Comparison of ENCODE assay signal across 17 cellular contexts in genomic region chr15:62539236-62539635, GRCh38.
DNase-seq lines count a peak whose midpoint lies in the region; ATAC-seq and TF ChIP-seq lines count a peak whose summit lies in the region.
"Had no signal": no experiment of that assay in that cellular context is flagged by ENCODE, and none has a peak within 500 bp of the region (broad histone marks: within the 10 kb centered on the region; RNA-seq: fewer than 3 reads in every experiment).

No MANE protein-coding gene starts in this region.

- H3K4me2 ChIP-seq in osteoblast (ENCODE audit: insufficient read depth, low read length), result no peak overlapping the region
- H3K4me2 ChIP-seq in mammary epithelial cell (ENCODE audit: insufficient read depth, low read depth, low read length), result no peak overlapping the region
- H3K4me2 ChIP-seq: GM23338 had no signal

- H3K27ac ChIP-seq in VCaP (peak overlapping the region; percentile 29; the same call in 1 of the 2 replicates), colonic mucosa (no peak overlapping the region), osteoblast (ENCODE audit: low read depth, low read length) (no peak overlapping the region), mammary epithelial cell (ENCODE audit: insufficient read depth, low read depth, low read length) (no peak overlapping the region)

- WGBS in mammary epithelial cell (ENCODE audit: low coverage, missing lambda C conversion rate), result 100% methylated on average over 1 of the region's 1 CpG

- H3K36me3 ChIP-seq in colonic mucosa (no peaks in the 10 kb centered on the region), mucosa of descending colon (ENCODE audit: low read depth) (no peaks in the 10 kb centered on the region), osteoblast (ENCODE audit: insufficient read depth, low read length) (no peaks in the 10 kb centered on the region), mammary epithelial cell (ENCODE audit: insufficient read depth, low read length) (no peaks in the 10 kb centered on the region)

- intact Hi-C loops in colonic mucosa (cut with DNase I) (loop anchor here (5.0 kb wide), 1 partner anchor 203 kb away; no protein-coding TSS in a partner anchor), mucosa of descending colon (cut with DNase I, micrococcal nuclease) (no loop called here), mammary epithelial cell (cut with micrococcal nuclease) (no loop called here)

- H3K27me3 ChIP-seq in colonic mucosa (no peaks in the 10 kb centered on the region), osteoblast (ENCODE audit: insufficient read depth, low read length) (no peaks in the 10 kb centered on the region), mammary epithelial cell (ENCODE audit: insufficient read depth, low read length) (no peaks in the 10 kb centered on the region)

- H3K4me1 ChIP-seq in colonic mucosa, result no peaks in the 10 kb centered on the region
- H3K4me1 ChIP-seq in mucosa of descending colon (ENCODE audit: low read depth), result peaks cover 6% of the 10 kb centered on the region
- H3K4me1 ChIP-seq in osteoblast (ENCODE audit: insufficient read depth, low read length), result no peaks in the 10 kb centered on the region
- H3K4me1 ChIP-seq in mammary epithelial cell (ENCODE audit: insufficient read depth, low read length), result no peaks in the 10 kb centered on the region

- no peaks in the 10 kb centered on the region for H3K79me2 ChIP-seq in osteoblast (ENCODE audit: insufficient read depth, low read length)
- no peaks in the 10 kb centered on the region for H3K79me2 ChIP-seq in mammary epithelial cell (ENCODE audit: insufficient read depth, low read length)

- H4K20me1 ChIP-seq in osteoblast (ENCODE audit: insufficient read depth, low read length) (no peaks in the 10 kb centered on the region), mammary epithelial cell (ENCODE audit: insufficient read depth, low read length) (no peaks in the 10 kb centered on the region)

- in situ Hi-C loops in mammary epithelial cell (cut with MboI; ENCODE audit: low sequenced_read_pairs in 2 of 2), result no loop called here

- TF ChIP-seq CTCF in VCaP (conservative IDR thresholded peaks at IDR 0.05) (no peak; the same call in 1 of the 2 replicates), colonic mucosa (IDR thresholded peaks at IDR 0.05) (no peak), mucosa of descending colon (IDR thresholded peaks at IDR 0.05) (no peak), osteoblast (IDR thresholded peaks at IDR 0.05; ENCODE audit: extremely low read depth, low read depth, low read length) (no peak), mammary epithelial cell (conservative IDR thresholded peaks at IDR 0.05 in 1 of 2, IDR thresholded peaks at IDR 0.05 in 1 of 2; ENCODE audit: extremely low read depth in 1 of 2, insufficient read depth in 1 of 2, low read depth in 1 of 2, low read length in 2 of 2) (no peak)

- DNase-seq in colonic mucosa, result peak; percentile 22
- DNase-seq in mucosa of descending colon, result peak in 1 of 3 donors; percentile 65
- DNase-seq in amniotic stem cell (lab: John Stamatoyannopoulos, UW), result no peak
- no peak for DNase-seq in osteoblast (ENCODE audit: insufficient read length, low spot score, missing footprints)
- no peak for DNase-seq in mammary epithelial cell
- DNase-seq: C1 segment of cervical spinal cord; Calu3; CD4-positive, alpha-beta memory T cell; COR-L47; DMS53; EL; GDM1; H9 had no signal

- CTCF ChIA-PET in mammary epithelial cell (lab: Charles Lee; ENCODE audit: low non-redundant PET), result no interaction called here

- dilution Hi-C loops in mammary epithelial cell (cut with HindIII; ENCODE audit: low sequenced_read_pairs), result no loop called here

- H2AFZ ChIP-seq in osteoblast (ENCODE audit: low read length), result no peak overlapping the region
- H2AFZ ChIP-seq in mammary epithelial cell (ENCODE audit: low read depth, low read length), result no peak overlapping the region
- H2AFZ ChIP-seq: GM23338 had no signal

- peak; percentile 57 for ATAC-seq in mucosa of descending colon
- ATAC-seq: GM12878, GM23338, HCT116 had no signal

- H3K9me3 ChIP-seq in colonic mucosa (no peaks in the 10 kb centered on the region), mucosa of descending colon (no peaks in the 10 kb centered on the region), osteoblast (ENCODE audit: low read depth, low read length) (no peaks in the 10 kb centered on the region), mammary epithelial cell (replicated peaks; ENCODE audit: insufficient read depth, low read length) (no peaks in the 10 kb centered on the region)

- H3K4me3 ChIP-seq in colonic mucosa, result no peak overlapping the region
- H3K4me3 ChIP-seq in mucosa of descending colon, result no peak overlapping the region
- no peak overlapping the region for H3K4me3 ChIP-seq in osteoblast (ENCODE audit: insufficient read depth, low read length)
- no peak overlapping the region for H3K4me3 ChIP-seq in mammary epithelial cell (replicated peaks in 1 of 3; ENCODE audit: insufficient read depth in 1 of 3, low read depth in 2 of 3, low read length in 3 of 3)
- H3K4me3 ChIP-seq: GM12878, GM23338 had no signal

- no TSS peak for BruUV-seq in mammary epithelial cell (replicated peaks; lab: Mats Ljungman, UMichigan)

- H3K9ac ChIP-seq in colonic mucosa (ENCODE audit: low read depth in 2 of 2, low read length in 2 of 2), result no peak overlapping the region
- no peak overlapping the region for H3K9ac ChIP-seq in mammary epithelial cell (ENCODE audit: insufficient read depth, low read length)
